Comparison of ENCODE assay signal across 1 cellular context in the genomic region with DNA sequence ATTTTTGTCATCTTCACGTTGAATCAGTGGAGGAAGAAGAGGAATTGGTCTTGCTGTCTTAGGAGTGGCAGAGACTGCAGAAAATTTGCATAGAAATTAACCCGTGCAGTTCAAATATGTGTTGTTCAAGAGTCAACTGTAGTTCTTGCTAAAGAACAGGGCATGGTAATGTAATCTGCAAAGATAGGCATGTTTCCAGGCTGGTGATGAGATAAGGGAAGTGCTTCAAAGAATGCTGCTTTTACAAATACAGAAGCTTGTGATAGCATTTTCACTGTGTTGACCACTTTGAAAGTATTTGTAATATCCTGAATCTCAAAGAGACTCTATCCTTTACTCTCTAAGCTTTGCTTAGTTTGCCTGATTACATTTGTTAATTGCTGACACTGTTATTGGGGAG.
TF ChIP-seq lines count a peak whose summit lies in the region.

No MANE protein-coding gene starts in this region.

TF ChIP-seq in GM23338, 12 proteins besides CTCF, POLR2A, EP300 and RAD21 (continued from another document):
- TF ChIP-seq STAT1 (IDR thresholded peaks at IDR 0.05; ENCODE audit: unreplicated experiment) = no peak
- TF ChIP-seq ZNF331 (CRISPR knock-in tag; IDR thresholded peaks at IDR 0.05; ENCODE audit: low read depth) = no peak
TF ChIP-seq in GM23338: peak in this region for 0.
